ENCODE assay signal across 17 cellular contexts in the genomic region with DNA sequence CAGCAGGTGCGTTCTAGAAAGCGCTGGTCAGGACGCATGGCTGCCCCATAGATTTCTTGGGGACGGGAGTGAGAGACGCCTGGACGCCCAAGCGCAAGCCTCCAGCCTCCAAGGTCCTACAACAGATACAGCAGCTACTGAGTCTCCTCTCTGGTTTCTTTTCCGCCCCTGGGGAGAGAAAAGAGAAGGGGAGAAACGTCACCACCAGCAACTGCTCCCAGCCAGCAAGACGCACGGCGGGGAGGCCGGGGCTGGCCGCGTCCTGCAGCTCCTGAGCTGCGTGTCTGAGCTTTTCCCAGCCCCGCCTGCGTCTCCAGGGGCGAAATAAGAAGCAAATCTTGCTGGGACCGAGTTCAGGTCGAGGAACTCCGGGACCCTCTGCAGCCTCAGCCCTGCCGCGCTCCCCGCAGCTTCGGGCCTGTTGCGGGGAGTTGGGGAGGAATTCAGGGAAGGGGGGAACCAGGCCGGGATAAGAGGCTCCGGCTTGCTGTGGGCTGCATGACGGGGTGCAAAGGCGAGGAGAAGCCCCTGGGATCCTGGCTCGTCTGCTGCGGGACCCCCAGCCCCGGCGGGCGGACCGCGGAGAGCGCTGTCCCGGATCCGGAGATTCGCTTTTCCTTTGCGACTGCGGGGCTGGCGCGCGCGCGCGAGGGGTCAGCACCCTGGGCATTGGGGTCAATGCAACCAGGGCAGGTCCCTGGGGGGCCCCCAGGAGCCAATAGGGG. TPM values are rescaled to one million over a fixed set of nuclear protein-coding genes. Genes with fewer than 3 reads are reported as not detected.
DNase-seq lines count a peak whose midpoint lies in the region; ATAC-seq, FAIRE-seq and TF ChIP-seq lines count a peak whose summit lies in the region.
"Had no signal": no experiment of that assay in that cellular context is flagged by ENCODE, and none has a peak within 500 bp of the region (broad histone marks: within the 10 kb centered on the region; RNA-seq: fewer than 3 reads in every experiment).

No MANE protein-coding gene starts in this region.

- TF ChIP-seq EP300 in K562 (IDR thresholded peaks at IDR 0.05; ENCODE audit: low read length), result no peak

- no peak overlapping the region for H2AFZ ChIP-seq in K562 (ENCODE audit: low read depth, low read length)

- POLR2A ChIA-PET in K562 (lab: Yijun Ruan, JAX), result no interaction called here

- H3K9me3 ChIP-seq in K562 (replicated peaks; ENCODE audit: control insufficient read depth, insufficient read depth, low read depth, low read length) (no peaks in the 10 kb centered on the region), lung (ENCODE audit: control insufficient read depth in 2 of 2, insufficient read depth in 1 of 2, low read length in 1 of 2) (peaks cover 0 to 2% of the 10 kb centered on the region in 2 donors)
- H3K9me3 ChIP-seq: lower lobe of right lung, thyroid gland had no signal

- TF ChIP-seq CTCF in K562 (IDR thresholded peaks at IDR 0.05 in 2 of 3, conservative IDR thresholded peaks at IDR 0.05 in 1 of 3; ENCODE audit: insufficient read depth in 2 of 3, low read depth in 1 of 3, low read length in 3 of 3) (no peak), lung (IDR thresholded peaks at IDR 0.05; ENCODE audit: control extremely low read depth, extremely low read depth) (no peak)

- H3K9ac ChIP-seq in K562 (ENCODE audit: insufficient read depth in 1 of 2, low read depth in 2 of 2, low read length in 2 of 2), result no peak overlapping the region

- CTCF ChIA-PET in K562 (lab: Yijun Ruan, JAX; ENCODE audit: low intra/inter-chr PET ratio), result no interaction called here

- H3K36me3 ChIP-seq in K562 (ENCODE audit: control insufficient read depth, insufficient read depth, low read length), result no peaks in the 10 kb centered on the region
- H3K36me3 ChIP-seq in lung (ENCODE audit: control insufficient read depth in 2 of 2, insufficient read depth in 2 of 2, low read length in 2 of 2), result no peaks in the 10 kb centered on the region
- H3K36me3 ChIP-seq: lower lobe of right lung, thyroid gland had no signal

- H3K4me1 Mint-ChIP-seq in stimulated activated naive CD8-positive, alpha-beta T cell treated with anti-CD3 and anti-CD28 coated beads, Interleukin-15, amount 100 ng/mL, for 72 hours, result peaks cover 22% of the 10 kb centered on the region
- H3K4me1 Mint-ChIP-seq: activated naive CD4-positive, alpha-beta T cell treated with anti-CD3 and anti-CD28 coated beads, Interleukin-2, amount 10 ng/mL, durations not matched to agents 7 days and 5 days had no signal

- peak; percentile 64 for ATAC-seq in stimulated activated naive CD8-positive, alpha-beta T cell treated with anti-CD3 and anti-CD28 coated beads, Interleukin-15, amount 100 ng/mL, for 72 hours
- no peak for ATAC-seq in stimulated activated naive CD8-positive, alpha-beta T cell treated with anti-CD3 and anti-CD28 coated beads, Interleukin-15, Interleukin-2, amounts not matched to agents 100 U/mL and 50 U/mL, for 24 hours
- ATAC-seq in K562 (peak; percentile 51), lung (ENCODE audit: insufficient read depth, low FRiP score) (no peak), HG03280 (IDR thresholded peaks at IDR 0.05; ENCODE audit: unreplicated experiment) (no peak)
- ATAC-seq: activated CD8-positive, alpha-beta memory T cell treated with anti-CD3 and anti-CD28 coated beads, Interleukin-2, amount 10 ng/mL, durations not matched to agents 7 days and 5 days; lower lobe of right lung had no signal

- no peaks in the 10 kb centered on the region for H3K4me1 ChIP-seq in K562 (replicated peaks in 1 of 2; ENCODE audit: control insufficient read depth in 2 of 2, insufficient read depth in 2 of 2, low read length in 2 of 2)
- H3K4me1 ChIP-seq in lung (ENCODE audit: control insufficient read depth in 2 of 2, insufficient read depth in 2 of 2, low read length in 2 of 2), result peaks cover 0 to 3% of the 10 kb centered on the region in 2 donors
- H3K4me1 ChIP-seq: lower lobe of right lung, thyroid gland had no signal

- no peak overlapping the region for H3K27ac ChIP-seq in K562 (ENCODE audit: extremely low read depth, low read depth, low read length)
- H3K27ac ChIP-seq in lung (ENCODE audit: low read depth in 1 of 2, low read length in 1 of 2), result no peak overlapping the region
- H3K27ac ChIP-seq: lower lobe of right lung, thyroid gland had no signal

- peaks cover 9% of the 10 kb centered on the region in 2 donors for H3K9me3 Mint-ChIP-seq in stimulated activated naive CD8-positive, alpha-beta T cell treated with anti-CD3 and anti-CD28 coated beads, Interleukin-15, amount 100 ng/mL, for 72 hours

- H3K4me2 ChIP-seq in K562 (ENCODE audit: insufficient read depth, low read length), result no peak overlapping the region

- intact Hi-C loops in K562 (cut with micrococcal nuclease), result no loop called here

- in situ Hi-C loops in K562 (cut with MboI), result no loop called here

- peak overlapping the region in 1 of 2 donors; percentile 5 for H3K4me3 Mint-ChIP-seq in stimulated activated naive CD8-positive, alpha-beta T cell treated with anti-CD3 and anti-CD28 coated beads, Interleukin-15, amount 100 ng/mL, for 72 hours
- H3K4me3 Mint-ChIP-seq: activated CD8-positive, alpha-beta memory T cell treated with anti-CD3 and anti-CD28 coated beads, Interleukin-2, amount 10 ng/mL, durations not matched to agents 7 days and 5 days; activated naive CD4-positive, alpha-beta T cell treated with anti-CD3 and anti-CD28 coated beads, Interleukin-2, amount 10 ng/mL, durations not matched to agents 7 days and 5 days had no signal

- H3K27me3 Mint-ChIP-seq in stimulated activated naive CD8-positive, alpha-beta T cell treated with anti-CD3 and anti-CD28 coated beads, Interleukin-15, amount 100 ng/mL, for 72 hours, result peaks cover 81% of the 10 kb centered on the region

- no peak for FAIRE-seq in K562 (lab: Jason Lieb, UNC)
- FAIRE-seq: endothelial cell of umbilical vein had no signal

- no peaks in the 10 kb centered on the region for H4K20me1 ChIP-seq in K562 (replicated peaks; ENCODE audit: control insufficient read depth, insufficient read depth, low read length)

- WGBS in K562 (ENCODE audit: insufficient coverage, low coverage, missing lambda C conversion rate), result 19% methylated on average over 22 of the region's 50 CpGs
- 3% methylated on average over 50 of the region's 50 CpGs for WGBS in lung, 2 donors

- no peak for DNase-seq in stimulated activated naive CD8-positive, alpha-beta T cell treated with anti-CD3 and anti-CD28 coated beads, Interleukin-15, amount 100 ng/mL, for 72 hours
- no peak for DNase-seq in stimulated activated naive CD8-positive, alpha-beta T cell treated with anti-CD3 and anti-CD28 coated beads, Interleukin-15, Interleukin-2, amounts not matched to agents 100 U/mL and 50 U/mL, for 24 hours
- no peak for DNase-seq in K562 (ENCODE audit: extremely low read depth in 1 of 4, low spot score in 3 of 4)
- DNase-seq in lung (ENCODE audit: low spot score), result peak; percentile 22
- DNase-seq in NCI-H146 (lab: John Stamatoyannopoulos, UW), result no peak
- DNase-seq in GF-D8 (lab: John Stamatoyannopoulos, UW), result no peak
- DNase-seq in medulla oblongata (ENCODE audit: extremely low spot score), result no peak
- DNase-seq: activated CD8-positive, alpha-beta memory T cell treated with anti-CD3 and anti-CD28 coated beads, Interleukin-2, amount 10 ng/mL, durations not matched to agents 7 days and 5 days; activated naive CD4-positive, alpha-beta T cell treated with anti-CD3 and anti-CD28 coated beads, Interleukin-2, amount 10 ng/mL, durations not matched to agents 7 days and 5 days; DMS79; lower lobe of right lung; NCI-H82; occipital lobe; thyroid gland had no signal

- no peak overlapping the region for H3K4me3 ChIP-seq in K562
- H3K4me3 ChIP-seq in lung, result no peak overlapping the region
- H3K4me3 ChIP-seq: lower lobe of right lung, thyroid gland had no signal

- no peak for TF ChIP-seq RAD21 in K562 (CRISPR knock-in tag; conservative IDR thresholded peaks at IDR 0.05 in 1 of 2, IDR thresholded peaks at IDR 0.05 in 1 of 2)

- no peaks in the 10 kb centered on the region for H3K27me3 ChIP-seq in K562 (ENCODE audit: control insufficient read depth in 2 of 2, insufficient read depth in 2 of 2, low read length in 2 of 2)
- H3K27me3 ChIP-seq in lung (ENCODE audit: control insufficient read depth, insufficient read depth), result peaks cover 25% of the 10 kb centered on the region

- TF ChIP-seq POLR2A in K562 (conservative IDR thresholded peaks at IDR 0.05), result no peak

- BruUV-seq in K562 (replicated peaks; lab: Mats Ljungman, UMichigan), result no TSS peak

- H3K9me1 ChIP-seq in K562 (ENCODE audit: control insufficient read depth, insufficient read depth, low read length), result no peaks in the 10 kb centered on the region

- no peaks in the 10 kb centered on the region for H3K79me2 ChIP-seq in K562 (ENCODE audit: control insufficient read depth, insufficient read depth, low read length)

- H3K27ac Mint-ChIP-seq in stimulated activated naive CD8-positive, alpha-beta T cell treated with anti-CD3 and anti-CD28 coated beads, Interleukin-15, amount 100 ng/mL, for 72 hours, result no peak overlapping the region
- H3K27ac Mint-ChIP-seq: activated naive CD4-positive, alpha-beta T cell treated with anti-CD3 and anti-CD28 coated beads, Interleukin-2, amount 10 ng/mL, durations not matched to agents 7 days and 5 days had no signal

TF ChIP-seq in K562, 482 proteins besides CTCF, POLR2A, EP300 and RAD21 (continues in another document):
- TF ChIP-seq ZSCAN29 (IDR thresholded peaks at IDR 0.05), result no peak
- no peak for TF ChIP-seq ZNF165 (CRISPR knock-in tag; IDR thresholded peaks at IDR 0.05; ENCODE audit: borderline replicate concordance)
- no peak for TF ChIP-seq ETV5 (CRISPR knock-in tag; IDR thresholded peaks at IDR 0.05; ENCODE audit: low read depth)
- no peak for TF ChIP-seq MEIS2 (IDR thresholded peaks at IDR 0.05; ENCODE audit: partially characterized antibody)
- TF ChIP-seq KLF13 (tag; IDR thresholded peaks at IDR 0.05; ENCODE audit: borderline replicate concordance, low read depth), result no peak

RNA-seq across cellular contexts. Expression of a gene that starts 6.8 kb away (rescaled TPM):
- total RNA-seq in K562 (2011; cell fraction: chromatin; rRNA removed; ENCODE audit: low replicate concordance), result not detected in 2 replicates
- not detected in 2 replicates for total RNA-seq in K562 (2011; cell fraction: nucleolus; rRNA removed)
- not detected in 2 replicates for total RNA-seq in K562 (2011; cell fraction: nucleoplasm; rRNA removed)
- not detected in 2 replicates for total RNA-seq in K562 (2014; rRNA removed)
- total RNA-seq in K562 (2014; rRNA removed; fragmentation: Illumina TruSeq; extraction: Trizol), result not detected in 2 replicates
- not detected in 2 replicates for total RNA-seq in K562 (2015; rRNA removed; fragmentation: Illumina TruSeq; extraction: Trizol)
- total RNA-seq in K562 (2021), result not detected in 2 replicates
- not detected in 2 replicates for polyA plus RNA-seq in K562 (2011; rRNA removed)
- polyA plus RNA-seq in K562 (2011; cell fraction: cytosol; rRNA removed), result not detected in 2 replicates
- polyA plus RNA-seq in K562 (2011; cell fraction: nucleus; rRNA removed), result not detected in 2 replicates
- polyA plus RNA-seq in K562 (2012), result not detected in 2 replicates
- not detected in 2 replicates for polyA plus RNA-seq in K562 (2014; fragmentation: Illumina TruSeq; extraction: Trizol)
- polyA plus RNA-seq in K562 (2014; fragmentation: Nextera tagmentation; extraction: Ambion mirVana), result not detected
- not detected in 2 replicates for polyA plus RNA-seq in K562 (2014; rRNA removed)
- not detected in 2 replicates for polyA minus RNA-seq in K562 (2011; rRNA and poly(A)+ RNA removed)
- polyA minus RNA-seq in K562 (2011; cell fraction: cytosol; rRNA and poly(A)+ RNA removed), result not detected in 2 replicates
- polyA minus RNA-seq in K562 (2011; cell fraction: nucleus; rRNA and poly(A)+ RNA removed), result not detected in 2 replicates
- not detected for total RNA-seq in lung
- polyA plus RNA-seq in lung, result not detected
- total RNA-seq: activated CD8-positive, alpha-beta memory T cell treated with anti-CD3 and anti-CD28 coated beads, Interleukin-2, amount 10 ng/mL, durations not matched to agents 7 days and 5 days; endothelial cell of umbilical vein; HT-29; lower lobe of right lung; thyroid gland had no signal
- polyA plus RNA-seq: endothelial cell of umbilical vein had no signal

Comparison
In these comparisons a context has a peak if more than half of its experiments do, and no peak if none do; other contexts are left out.
1. ATAC-seq: peak in stimulated activated naive CD8-positive, alpha-beta T cell treated with anti-CD3 and anti-CD28 coated beads, Interleukin-15, amount 100 ng/mL, for 72 hours (single experiment) and K562 (single experiment); none in stimulated activated naive CD8-positive, alpha-beta T cell treated with anti-CD3 and anti-CD28 coated beads, Interleukin-15, Interleukin-2, amounts not matched to agents 100 U/mL and 50 U/mL, for 24 hours (single experiment), lung (single experiment) and HG03280 (single experiment).